ENCODE assay signal across 27 cellular contexts in genomic region chr9:92132501-92132900, GRCh38.
"Had no signal": no experiment of that assay in that cellular context is flagged by ENCODE, and none has a peak within 500 bp of the region (broad histone marks: within the 10 kb centered on the region; RNA-seq: fewer than 3 reads in every experiment).

No MANE protein-coding gene starts in this region.

- H3K9me3 ChIP-seq: esophagus squamous epithelium had no signal

- H3K27me3 ChIP-seq: brain microvascular endothelial cell had no signal

- H3K27ac Mint-ChIP-seq: activated B cell treated with CpG ODN at 0.5 μM for 24 hours; activated CD8-positive, alpha-beta T cell treated with anti-CD3 and anti-CD28 coated beads for 36 hours; activated naive CD8-positive, alpha-beta T cell; activated T-helper 17 cell treated with anti-CD3 and anti-CD28 coated beads, Interleukin-2, amount 50 U/mL, for 72 hours; T-helper 17 cell; T-helper 2 cell treated with Interferon-gamma antibody and Interleukin-4, amounts not matched to agents 5 μg/mL and 100 μg/mL, for 36 hours had no signal

- H3K36me3 ChIP-seq: brain microvascular endothelial cell, esophagus squamous epithelium, WERI-Rb-1 had no signal

- H3K4me3 ChIP-seq: esophagus squamous epithelium had no signal

- H3K4me3 Mint-ChIP-seq: activated B cell treated with CpG ODN at 0.5 μM for 24 hours; activated CD8-positive, alpha-beta T cell treated with anti-CD3 and anti-CD28 coated beads for 36 hours; activated naive CD8-positive, alpha-beta T cell; activated T-cell treated with anti-CD3 and anti-CD28 coated beads, Interleukin-2, amount 50 U/mL, for 4 hours; activated T-helper 17 cell treated with anti-CD3 and anti-CD28 coated beads, Interleukin-2, amount 50 U/mL, for 72 hours; T-helper 17 cell; T-helper 2 cell treated with Interferon-gamma antibody and Interleukin-4, amounts not matched to agents 5 μg/mL and 100 μg/mL, for 36 hours had no signal

- ATAC-seq: activated CD4-positive, CD25-positive, alpha-beta regulatory T cell treated with anti-CD3 and anti-CD28 coated beads, Interleukin-2, amount 50 U/mL, for 24 hours; activated CD8-positive, alpha-beta T cell treated with anti-CD3 and anti-CD28 coated beads for 36 hours; activated T-cell treated with anti-CD3 and anti-CD28 coated beads, Interleukin-2, amount 50 U/mL, for 4 hours; activated T-helper 17 cell treated with anti-CD3 and anti-CD28 coated beads, Interleukin-2, amount 50 U/mL, for 72 hours; T-helper 17 cell had no signal

- DNase-seq: activated B cell treated with CpG ODN at 0.5 μM for 24 hours; activated CD4-positive, alpha-beta T cell treated with anti-CD3 and anti-CD28 coated beads for 48 hours; activated CD4-positive, alpha-beta T cell treated with anti-CD3 and anti-CD28 coated beads, Interleukin-2, amount 50 U/mL, for 1 hour; activated CD4-positive, alpha-beta T cell treated with anti-CD3 and anti-CD28 coated beads, Interleukin-2, amount 50 U/mL, for 48 hours; activated CD8-positive, alpha-beta memory T cell treated with anti-CD3 and anti-CD28 coated beads for 24 hours; activated CD8-positive, alpha-beta T cell treated with anti-CD3 and anti-CD28 coated beads for 36 hours; activated effector memory CD4-positive, alpha-beta T cell treated with Interleukin-2 at 50 U/mL for 16 hours; activated gamma-delta T cell treated with Interleukin-2 at 50 U/mL for 16 hours; activated naive CD4-positive, alpha-beta T cell treated with anti-CD3 and anti-CD28 coated beads, Interleukin-2, amount 50 U/mL, for 16 hours; activated naive CD4-positive, alpha-beta T cell treated with Interleukin-2 at 50 U/mL for 16 hours; activated T-cell treated with anti-CD3 and anti-CD28 coated beads, Interleukin-2, amount 50 U/mL, for 4 hours; amniotic stem cell; anterior cingulate cortex; brain microvascular endothelial cell; cortex of kidney; dermis blood vessel endothelial cell; effector CD4-positive, alpha-beta T cell; esophagus squamous epithelium; T-helper 1 cell; T-helper 17 cell; T1000; WERI-Rb-1 had no signal

- H3K27ac ChIP-seq: brain microvascular endothelial cell, epithelial cell of prostate, esophagus squamous epithelium, WERI-Rb-1 had no signal
